ENCODE assay signal across 8 cellular contexts in genomic region chr11:8092587-8093424, GRCh38. TPM values are rescaled to one million over a fixed set of nuclear protein-coding genes. Genes with fewer than 3 reads are reported as not detected.
DNase-seq lines count a peak whose midpoint lies in the region; ATAC-seq and TF ChIP-seq lines count a peak whose summit lies in the region.

No MANE protein-coding gene starts in this region.

- ATAC-seq in GM18520 (IDR thresholded peaks at IDR 0.05; ENCODE audit: unreplicated experiment) (peak; percentile 42), HG03095 (IDR thresholded peaks at IDR 0.05; ENCODE audit: unreplicated experiment) (peak; percentile 84), gastroesophageal sphincter (peak; percentile 61)

- DNase-seq in AG10803 (ENCODE audit: low read depth) (peak; percentile 70), NCI-H460 (ENCODE audit: extremely low read depth, low read depth) (peak; percentile 60), prostate gland (ENCODE audit: low spot score) (peak; percentile 43), hippocampal formation (lab: John Stamatoyannopoulos, UW) (no peak)
- peak; percentile 29 for DNase-seq in activated CD8-positive, alpha-beta memory T cell treated with anti-CD3 and anti-CD28 coated beads, Interleukin-2, amount 50 U/mL, for 4 hours

- 5 to 20% methylated on average over 4 to 6 of the region's 11 CpGs for WGBS in gastroesophageal sphincter (ENCODE audit: low coverage in 1 of 2), 2 donors
- WGBS in prostate gland = 43% methylated on average over 11 of the region's 11 CpGs

- H3K27ac ChIP-seq in gastroesophageal sphincter = no peak overlapping the region
- H3K27ac ChIP-seq in prostate gland = no peak overlapping the region

- H3K36me3 ChIP-seq in gastroesophageal sphincter (peaks cover 0 to 42% of the 10 kb centered on the region in 2 donors), prostate gland (no peaks in the 10 kb centered on the region)

- TF ChIP-seq CTCF in AG10803 (conservative IDR thresholded peaks at IDR 0.05; ENCODE audit: low read length) = peak; percentile 81
- peak in 3 of 4 experiments; percentile 57 to 72 (median 58) for TF ChIP-seq CTCF in gastroesophageal sphincter (IDR thresholded peaks at IDR 0.05)
- peak in 3 of 4 experiments; percentile 32 to 62 (median 48) for TF ChIP-seq CTCF in prostate gland (IDR thresholded peaks at IDR 0.05)

- no peak for TF ChIP-seq EP300 in gastroesophageal sphincter (IDR thresholded peaks at IDR 0.05)

- intact Hi-C loops in prostate gland (cut with DNase I) = loop anchor here (5.0 kb wide), 1 partner anchor 86 kb away; no protein-coding TSS in a partner anchor

- H3K4me1 ChIP-seq in gastroesophageal sphincter (peaks cover 0 to 22% (median 10%) of the 10 kb centered on the region in 3 donors), prostate gland (replicated peaks) (no peaks in the 10 kb centered on the region)

- H3K9me3 ChIP-seq in gastroesophageal sphincter (no peaks in the 10 kb centered on the region), prostate gland (no peaks in the 10 kb centered on the region)

- TF ChIP-seq POLR2A in gastroesophageal sphincter (IDR thresholded peaks at IDR 0.05) = no peak
- TF ChIP-seq POLR2A in prostate gland (IDR thresholded peaks at IDR 0.05) = no peak

- H3K27me3 ChIP-seq in gastroesophageal sphincter (no peaks in the 10 kb centered on the region), prostate gland (replicated peaks; ENCODE audit: insufficient read depth) (no peaks in the 10 kb centered on the region)

- H3K4me3 ChIP-seq in AG10803 (ENCODE audit: low read length) (no peak overlapping the region), gastroesophageal sphincter (no peak overlapping the region), prostate gland (no peak overlapping the region)

RNA-seq across cellular contexts. Expression of gene TUB, which starts 11.8 kb away (rescaled TPM):
- total RNA-seq in NCI-H460 (2014; rRNA removed; shearing (Covaris generic)) = 5.0 and 5.7 TPM in 2 replicates
- 32.4 and 40.0 TPM in 2 replicates for polyA plus RNA-seq in NCI-H460 (2014; cell fraction: nucleus; rRNA removed)
- total RNA-seq in gastroesophageal sphincter (10 to 100 TPM in 3 of 4 donors, 1 to 10 TPM in 1; 8.2 to 19.0 (median 13.4) TPM), prostate gland (10 to 100 TPM in 1 of 2 donors, 1 to 10 TPM in 1; 9.2 to 14.5 TPM)

Comparison
In these comparisons a context has a peak if more than half of its experiments do, and no peak if none do; other contexts are left out.
1. DNase-seq: peak in AG10803 (single experiment), NCI-H460 (single experiment), activated CD8-positive, alpha-beta memory T cell treated with anti-CD3 and anti-CD28 coated beads, Interleukin-2, amount 50 U/mL, for 4 hours (single experiment) and prostate gland (single experiment); none in hippocampal formation (0 of 2).
2. Peak in every context shown above with its lines, with median percentiles within 50 percentile points of each other: CTCF ChIP-seq and ATAC-seq.